Comparison of ENCODE assay signal across 8 cellular contexts in genomic region chr19:36605101-36605838, GRCh38. TPM values are rescaled to one million over a fixed set of nuclear protein-coding genes. Genes with fewer than 3 reads are reported as not detected.
DNase-seq lines count a peak whose midpoint lies in the region; FAIRE-seq and TF ChIP-seq lines count a peak whose summit lies in the region.

ZNF382 (plus strand) TSS chr19:36605313; CDS start chr19:36609915, 4,602 bp downstream.

- peak within 1 kb of the TSS; percentile 91 for H3K4me3 Mint-ChIP-seq in HFFc6

- DNase-seq in GM04503 (ENCODE audit: low read depth) (peak; percentile 14), HFFc6 (peak; percentile 3), NCI-H2171 treated with DMSO at 0.1 percent for 48 hours (lab: John Stamatoyannopoulos, UW) (peak; percentile 78), H1 (ENCODE audit: low read depth in 1 of 2, low spot score in 2 of 2) (peak in 1 of 2 experiments; percentile 60), mesenteric fat pad (ENCODE audit: low spot score) (peak; percentile 92), NOMO-1 treated with dmso at 0.1 percent for 144 hours (lab: John Stamatoyannopoulos, UW; ENCODE audit: unreplicated experiment) (no peak)
- peak; percentile 80 for DNase-seq in stimulated activated CD8-positive, alpha-beta memory T cell treated with anti-CD3 and anti-CD28 coated beads, Interleukin-12 subunit alpha, Interleukin-12 subunit beta, amount 100 ng/mL, for 4 hours (ENCODE audit: low read depth)

- no peak within 1 kb of the TSS for H3K14ac ChIP-seq in H1 (ENCODE audit: insufficient read length)

- H3K9me3 ChIP-seq in H1 (ENCODE audit: insufficient read depth in 2 of 2, low read depth in 1 of 2, low read length in 1 of 2) = no peaks in the 10 kb centered on the region

- H3K79me2 ChIP-seq in H1 (ENCODE audit: control insufficient read depth in 1 of 2, insufficient read depth in 2 of 2, low read length in 2 of 2) = no peaks in the 10 kb centered on the region

- TF ChIP-seq EP300 in H1 (IDR thresholded peaks at IDR 0.05; ENCODE audit: borderline replicate concordance in 1 of 2, low read depth in 2 of 2, low read length in 2 of 2) = no peak

- H3K27me3 Mint-ChIP-seq in HFFc6 (ENCODE audit: insufficient read depth) = peaks cover 1% of the 10 kb centered on the region; the same call in 1 of the 2 replicates

- peak within 1 kb of the TSS in 3 of 4 experiments; percentile 29 to 36 (median 30); a peak in 6 of 7 replicates for H3K9ac ChIP-seq in H1 (replicated peaks in 1 of 4; ENCODE audit: extremely low read depth in 1 of 4, low read depth in 3 of 4, low read length in 3 of 4)

- peak within 1 kb of the TSS; percentile 78 for H3K18ac ChIP-seq in H1 (ENCODE audit: extremely low read depth, low read length)

- H2BK5ac ChIP-seq in H1 (ENCODE audit: low read depth, low read length) = no peak within 1 kb of the TSS; the same call in 1 of the 2 replicates

- POLR2A ChIA-PET in activated CD8-positive, alpha-beta memory T cell treated with anti-CD3 and anti-CD28 coated beads for 36 hours (lab: Charles Lee) = interaction anchor here (0.5 to 1.8 kb wide), 8 partner anchors 10 to 391 kb away, joined by 3 to 15 read pairs (median 4); partner anchors contain the start of genes ZFP14, ZNF146, ZNF260 and ZNF529
- POLR2A ChIA-PET in H1 (lab: Charles Lee; ENCODE audit: partially characterized antibody) = interaction anchor here (0.5 to 1.5 kb wide), 8 partner anchors 9 to 1876 kb away, joined by 3 to 8 read pairs (median 4); partner anchors contain the start of genes ZNF260, ZNF461 and ZNF529

- H3K4me1 Mint-ChIP-seq in HFFc6 (ENCODE audit: low read depth) = peaks cover 14% of the 10 kb centered on the region

- H3K36me3 Mint-ChIP-seq in HFFc6 (ENCODE audit: low read depth) = peaks cover 42% of the 10 kb centered on the region

- H3K9me3 Mint-ChIP-seq in HFFc6 = peaks cover 61% of the 10 kb centered on the region

- H3K27me3 ChIP-seq in H1 (replicated peaks in 1 of 4; ENCODE audit: control insufficient read depth in 3 of 4, extremely low read depth in 1 of 4, insufficient read depth in 3 of 4, low read length in 3 of 4) = peaks cover 0 to 13% (median 5%) of the 10 kb centered on the region in 4 experiments; a peak in 4 of 7 replicates

- 0 out of 2 replicates have a peak within 1 kb of the TSS, but pooled peaks have one; percentile 29 for H2BK15ac ChIP-seq in H1 (ENCODE audit: low read length)

- H3K4me3 ChIP-seq in H1 (ENCODE audit: extremely low read depth in 1 of 4, insufficient read depth in 2 of 4, low read depth in 3 of 4, low read length in 4 of 4) = peak within 1 kb of the TSS; percentile 83 to 87 (median 84)

- H4K20me1 ChIP-seq in H1 (replicated peaks in 1 of 2; ENCODE audit: control insufficient read depth in 1 of 2, insufficient read depth in 2 of 2, low read length in 2 of 2) = peaks cover 0 to 1% of the 10 kb centered on the region in 2 experiments

- no peak within 1 kb of the TSS for H3K27ac ChIP-seq in H1 (ENCODE audit: low read depth, low read length)

- TF ChIP-seq CTCF in HFFc6 (IDR thresholded peaks at IDR 0.05) (no peak), H1 (IDR thresholded peaks at IDR 0.05; ENCODE audit: control extremely low read depth in 1 of 3, insufficient read depth in 1 of 3, low read depth in 1 of 3, low read length in 3 of 3) (no peak)

- peak within 1 kb of the TSS; percentile 86 to 99 for H3K4me2 ChIP-seq in H1 (ENCODE audit: insufficient read depth in 1 of 2, low read depth in 2 of 2, low read length in 2 of 2)

- peak within 1 kb of the TSS; percentile 56 for H3K27ac Mint-ChIP-seq in HFFc6

- peaks cover 12% of the 10 kb centered on the region; the same call in 1 of the 2 replicates for H3K23me2 ChIP-seq in H1 (ENCODE audit: low read depth, low read length)

- no peak within 1 kb of the TSS for H3K23ac ChIP-seq in H1 (ENCODE audit: insufficient read length)

- no peak within 1 kb of the TSS for H2AK5ac ChIP-seq in H1 (ENCODE audit: low read depth, low read length)

- H2BK120ac ChIP-seq in H1 (replicated peaks; ENCODE audit: low read depth, low read length) = peak within 1 kb of the TSS; percentile 28

- no peaks in the 10 kb centered on the region for H3K79me1 ChIP-seq in H1 (ENCODE audit: low read depth, low read length)

- no peak within 1 kb of the TSS for H2BK12ac ChIP-seq in H1 (ENCODE audit: low read depth, low read length)

- peak within 1 kb of the TSS; percentile 91 for H3K4ac ChIP-seq in H1 (replicated peaks; ENCODE audit: insufficient read length, low read depth, low read length)

- no peak for TF ChIP-seq POLR2A in H1 (IDR thresholded peaks at IDR 0.05; ENCODE audit: control extremely low read depth in 1 of 2, low read depth in 2 of 2, low read length in 2 of 2)

- H4K8ac ChIP-seq in H1 (ENCODE audit: extremely low read depth, insufficient read depth, low read length) = peak within 1 kb of the TSS; percentile 91

- H3K4me1 ChIP-seq in H1 (replicated peaks in 1 of 4; ENCODE audit: control insufficient read depth in 3 of 4, insufficient read depth in 4 of 4, low read length in 3 of 4) = no peaks in the 10 kb centered on the region; a peak in 1 of 7 replicates

- H4K5ac ChIP-seq in H1 (ENCODE audit: insufficient read length, low read depth, low read length) = peak within 1 kb of the TSS; percentile 62

- H2AFZ ChIP-seq in H1 (ENCODE audit: low read length) = peak within 1 kb of the TSS; percentile 91

- 5% methylated on average over 58 of the region's 72 CpGs; no CpG with 5 or more reads in 1 of the 2 experiments for WGBS in H1 (ENCODE audit: extremely low coverage in 1 of 2, insufficient coverage in 1 of 2, insufficient read length in 1 of 2, insufficient replicate concordance in 2 of 2, low coverage in 1 of 2, low lambda C conversion rate in 2 of 2, missing lambda C conversion rate in 1 of 2), 2 experiments

- no peak for TF ChIP-seq RAD21 in H1 (IDR thresholded peaks at IDR 0.05 in 1 of 2, conservative IDR thresholded peaks at IDR 0.05 in 1 of 2; ENCODE audit: low read depth in 2 of 2, low read length in 2 of 2)

- peak within 1 kb of the TSS; percentile 46 for H3K56ac ChIP-seq in H1 (replicated peaks; ENCODE audit: insufficient read length, low read depth, low read length)

- no peak for FAIRE-seq in H1 (lab: Jason Lieb, UNC)

- peaks cover 0 to 3% (median under 1%) of the 10 kb centered on the region in 4 experiments; a peak in 1 of 8 replicates for H3K36me3 ChIP-seq in H1 (ENCODE audit: control insufficient read depth in 2 of 4, insufficient read depth in 4 of 4, low read length in 3 of 4)

- CTCF ChIA-PET in activated CD8-positive, alpha-beta memory T cell treated with anti-CD3 and anti-CD28 coated beads for 36 hours (lab: Charles Lee) = interaction anchor here (1.0 to 1.4 kb wide), 3 partner anchors 19 to 117 kb away, joined by 3 read pairs; no protein-coding TSS in a partner anchor
- CTCF ChIA-PET in H1 (lab: Charles Lee; ENCODE audit: partially characterized antibody) = no interaction called here

- H2BK20ac ChIP-seq in H1 (ENCODE audit: low read length) = no peak within 1 kb of the TSS

- H4K91ac ChIP-seq in H1 (replicated peaks; ENCODE audit: insufficient read length, low read length) = peak within 1 kb of the TSS; percentile 73

TF ChIP-seq in H1, 55 proteins besides CTCF, POLR2A, EP300 and RAD21:
- TF ChIP-seq BACH1 (IDR thresholded peaks at IDR 0.05; ENCODE audit: low read length) = peak; percentile 45
- no peak for TF ChIP-seq BCL11A (IDR thresholded peaks at IDR 0.05; ENCODE audit: low read depth in 2 of 2, low read length in 2 of 2)
- no peak for TF ChIP-seq RBBP5 (IDR thresholded peaks at IDR 0.05; ENCODE audit: borderline replicate concordance, low read depth, low read length)
- TF ChIP-seq RFX5 (IDR thresholded peaks at IDR 0.05; ENCODE audit: borderline replicate concordance, low read depth, low read length) = no peak
- TF ChIP-seq KDM1A (IDR thresholded peaks at IDR 0.05; ENCODE audit: borderline replicate concordance, low read length) = 0 out of 2 replicates have a peak, but pooled peaks have one; percentile 45
- TF ChIP-seq KDM4A (IDR thresholded peaks at IDR 0.05; ENCODE audit: low read depth, low read length, severe bottlenecking) = peak; percentile 99
- TF ChIP-seq MAX (IDR thresholded peaks at IDR 0.05) = no peak
- no peak for TF ChIP-seq SRF (IDR thresholded peaks at IDR 0.05; ENCODE audit: low read depth, low read length)
- TF ChIP-seq ASH2L (IDR thresholded peaks at IDR 0.05; ENCODE audit: low read length) = peak; percentile 68
- TF ChIP-seq YY1 (IDR thresholded peaks at IDR 0.05; ENCODE audit: low read depth, low read length) = no peak
- TF ChIP-seq KDM5A (IDR thresholded peaks at IDR 0.05; ENCODE audit: low read length) = no peak
- TF ChIP-seq CEBPB (IDR thresholded peaks at IDR 0.05; ENCODE audit: low read depth, low read length) = no peak
- peak in 1 of 2 experiments; percentile 68; a peak in 1 of 4 replicates for TF ChIP-seq HDAC2 (IDR thresholded peaks at IDR 0.05; ENCODE audit: borderline replicate concordance in 1 of 2, low read depth in 2 of 2, low read length in 2 of 2)
- no peak for TF ChIP-seq TBP (IDR thresholded peaks at IDR 0.05; ENCODE audit: low read depth, low read length)
- TF ChIP-seq SP2 (IDR thresholded peaks at IDR 0.05; ENCODE audit: low read length) = no peak
- TF ChIP-seq JUN (IDR thresholded peaks at IDR 0.05; ENCODE audit: low read depth, low read length) = no peak
- TF ChIP-seq CREB1 (IDR thresholded peaks at IDR 0.05) = no peak
- no peak for TF ChIP-seq SP4 (IDR thresholded peaks at IDR 0.05; ENCODE audit: low read length)
- TF ChIP-seq ZNF274 (IDR thresholded peaks at IDR 0.05; ENCODE audit: borderline replicate concordance, extremely low read depth, low read length) = no peak
- peak; percentile 63 for TF ChIP-seq PHF8 (conservative IDR thresholded peaks at IDR 0.05; ENCODE audit: low read depth, low read length)
TF ChIP-seq in H1: peak in this region for 6.

RNA-seq across cellular contexts. Expression of gene ZNF382, which starts in this region (rescaled TPM):
- 1 to 10 TPM; 1.5 to 3.6 (median 2.5) TPM for total RNA-seq in HFFc6 (2021; fragmentation: NEBNext Ultra II Directional; extraction: Animal tissue kit (Norgen Biotek cat#: 25700))
- 10 to 100 TPM; 10.3 to 10.9 TPM for total RNA-seq in activated CD8-positive, alpha-beta memory T cell treated with anti-CD3 and anti-CD28 coated beads for 36 hours
- 4.2 and 6.3 TPM in 2 replicates for total RNA-seq in H1 (2021; fragmentation: NEBNext Ultra II Directional; extraction: Animal tissue kit (Norgen Biotek cat#: 25700))
- 1.7 and 1.9 TPM in 2 replicates for polyA plus RNA-seq in H1 (2011; rRNA removed)
- 1.8 TPM for polyA plus RNA-seq in H1 (2011; cell fraction: cytosol; rRNA removed)
- polyA plus RNA-seq in H1 (2011; cell fraction: nucleus; rRNA removed) = 2.7 TPM
- 3.2 to 3.6 TPM (median 3.3 TPM) in 4 replicates for polyA plus RNA-seq in H1 (2012, experiment 1 of 2)
- 0.09 TPM for polyA plus RNA-seq in H1 (2012, experiment 2 of 2)
- polyA plus RNA-seq in H1 (2013, experiment 1 of 2) = 3.5 TPM
- 3.5 TPM for polyA plus RNA-seq in H1 (2013, experiment 2 of 2)
- 4.8 and 6.0 TPM in 2 replicates for polyA minus RNA-seq in H1 (2011; rRNA and poly(A)+ RNA removed)
- 2.3 TPM for polyA minus RNA-seq in H1 (2011; cell fraction: cytosol; rRNA and poly(A)+ RNA removed)
- polyA minus RNA-seq in H1 (2011; cell fraction: nucleus; rRNA and poly(A)+ RNA removed) = 10.0 TPM
- 6.0 TPM for total RNA-seq in mesenteric fat pad
